10 cellular contexts compared by ENCODE assay signal in genomic region chr18:48137354-48138208, GRCh38.
DNase-seq lines count a peak whose midpoint lies in the region; ATAC-seq and TF ChIP-seq lines count a peak whose summit lies in the region.
"Had no signal": no experiment of that assay in that cellular context is flagged by ENCODE, and none has a peak within 500 bp of the region (broad histone marks: within the 10 kb centered on the region; RNA-seq: fewer than 3 reads in every experiment).

No MANE protein-coding gene starts in this region.

- H3K4me1 ChIP-seq in neural progenitor cell, result peaks cover 26% of the 10 kb centered on the region
- H3K4me1 ChIP-seq: SJCRH30 had no signal

- no peaks in the 10 kb centered on the region for H3K36me3 ChIP-seq in neural progenitor cell
- H3K36me3 ChIP-seq: SJCRH30 had no signal

- peak overlapping the region; percentile 78 for H3K4me3 Mint-ChIP-seq in neural progenitor cell
- no peak overlapping the region for H3K4me3 Mint-ChIP-seq in stimulated activated memory B cell treated with anti-CD40 and anti-IgM and Interleukin-4, amounts not matched to agents 10 μg/mL and 1 μg/mL and 100 μg/mL, for 72 hours

- H4K20me1 ChIP-seq in neural progenitor cell (ENCODE audit: low read depth), result peaks cover 26% of the 10 kb centered on the region

- H3K9ac ChIP-seq in neural progenitor cell, result no peak overlapping the region

- no peaks in the 10 kb centered on the region for H3K79me2 ChIP-seq in neural progenitor cell (ENCODE audit: low read depth)

- TF ChIP-seq CTCF in epithelial cell of esophagus (IDR thresholded peaks at IDR 0.05; ENCODE audit: insufficient read depth, low read depth, low read length, missing control alignments) (no peak), neural progenitor cell (IDR thresholded peaks at IDR 0.05) (no peak)

- no peak for ATAC-seq in stimulated activated memory B cell treated with anti-CD40 and anti-IgM and Interleukin-4, amounts not matched to agents 10 μg/mL and 1 μg/mL and 100 μg/mL, for 72 hours
- ATAC-seq in HG03457 (IDR thresholded peaks at IDR 0.05; ENCODE audit: unreplicated experiment), result no peak

- H2AFZ ChIP-seq in neural progenitor cell (replicated peaks), result no peak overlapping the region

- peaks cover 73% of the 10 kb centered on the region for H3K27me3 ChIP-seq in neural progenitor cell
- H3K27me3 ChIP-seq: SJCRH30 had no signal

- H3K36me3 Mint-ChIP-seq in neural progenitor cell, result no peaks in the 10 kb centered on the region
- no peaks in the 10 kb centered on the region for H3K36me3 Mint-ChIP-seq in stimulated activated memory B cell treated with anti-CD40 and anti-IgM and Interleukin-4, amounts not matched to agents 10 μg/mL and 1 μg/mL and 100 μg/mL, for 72 hours

- peaks cover 8% of the 10 kb centered on the region for H3F3A ChIP-seq in neural progenitor cell (ENCODE audit: low read depth)

- peak; percentile 46 for DNase-seq in Daoy (ENCODE audit: low read depth)
- DNase-seq in NCI-H2227 (lab: John Stamatoyannopoulos, UW; ENCODE audit: unreplicated experiment), result peak; percentile 42
- no peak for DNase-seq in epithelial cell of esophagus (ENCODE audit: low read depth)
- no peak for DNase-seq in neural progenitor cell (ENCODE audit: low spot score)
- DNase-seq in NOMO-1 (lab: John Stamatoyannopoulos, UW; ENCODE audit: unreplicated experiment in 2 of 2), result no peak
- no peak for DNase-seq in activated CD4-positive, CD25-positive, alpha-beta regulatory T cell (lab: John Stamatoyannopoulos, UW)
- DNase-seq: Karpas-422, SJCRH30 had no signal

- no peaks in the 10 kb centered on the region for H3K9me3 Mint-ChIP-seq in neural progenitor cell
- H3K9me3 Mint-ChIP-seq in stimulated activated memory B cell treated with anti-CD40 and anti-IgM and Interleukin-4, amounts not matched to agents 10 μg/mL and 1 μg/mL and 100 μg/mL, for 72 hours, result no peaks in the 10 kb centered on the region

- H3K4me1 Mint-ChIP-seq in neural progenitor cell, result peaks cover 24% of the 10 kb centered on the region
- H3K4me1 Mint-ChIP-seq in stimulated activated memory B cell treated with anti-CD40 and anti-IgM and Interleukin-4, amounts not matched to agents 10 μg/mL and 1 μg/mL and 100 μg/mL, for 72 hours, result no peaks in the 10 kb centered on the region

- peaks cover 58% of the 10 kb centered on the region for H3K27me3 Mint-ChIP-seq in neural progenitor cell (ENCODE audit: insufficient read depth, low read depth)
- peaks cover 41% of the 10 kb centered on the region for H3K27me3 Mint-ChIP-seq in stimulated activated memory B cell treated with anti-CD40 and anti-IgM and Interleukin-4, amounts not matched to agents 10 μg/mL and 1 μg/mL and 100 μg/mL, for 72 hours

- peak overlapping the region; percentile 62 for H3K4me3 ChIP-seq in epithelial cell of esophagus (ENCODE audit: low read length)
- peak overlapping the region; percentile 56 for H3K4me3 ChIP-seq in neural progenitor cell
- H3K4me3 ChIP-seq: SJCRH30 had no signal

- H3K27ac Mint-ChIP-seq in neural progenitor cell, result no peak overlapping the region
- no peak overlapping the region for H3K27ac Mint-ChIP-seq in stimulated activated memory B cell treated with anti-CD40 and anti-IgM and Interleukin-4, amounts not matched to agents 10 μg/mL and 1 μg/mL and 100 μg/mL, for 72 hours

- H3K27ac ChIP-seq in neural progenitor cell, result no peak overlapping the region
- H3K27ac ChIP-seq: SJCRH30 had no signal

- H3K9me3 ChIP-seq in neural progenitor cell (ENCODE audit: low read depth), result no peaks in the 10 kb centered on the region
- H3K9me3 ChIP-seq: SJCRH30 had no signal

- H3K4me2 ChIP-seq in neural progenitor cell, result peak overlapping the region; percentile 87

Comparison
In these comparisons a context has a peak if more than half of its experiments do, and no peak if none do; other contexts are left out.
1. DNase-seq: peak in Daoy (single experiment) and NCI-H2227 (single experiment); none in epithelial cell of esophagus (single experiment), neural progenitor cell (single experiment), NOMO-1 (0 of 2) and activated CD4-positive, CD25-positive, alpha-beta regulatory T cell (0 of 4).